8 cellular contexts compared by ENCODE assay signal in genomic region chr2:200962821-200963128, GRCh38. TPM values are rescaled to one million over a fixed set of nuclear protein-coding genes. Genes with fewer than 3 reads are reported as not detected.
DNase-seq lines count a peak whose midpoint lies in the region; ATAC-seq, FAIRE-seq and TF ChIP-seq lines count a peak whose summit lies in the region.

No MANE protein-coding gene starts in this region.

- H2AK5ac ChIP-seq in neuronal stem cell (ENCODE audit: low read depth, low read length) = no peak overlapping the region

- H3K36me3 ChIP-seq in HEK293 (ENCODE audit: control insufficient read depth in 2 of 2, insufficient read depth in 1 of 2, low read length in 2 of 2) (peaks cover 23 to 26% of the 10 kb centered on the region in 2 experiments), PC-3 (ENCODE audit: low read depth, low read length) (peaks cover 23% of the 10 kb centered on the region), neuronal stem cell (replicated peaks in 1 of 2; ENCODE audit: control insufficient read depth in 2 of 2, insufficient read depth in 2 of 2, low read length in 2 of 2) (peaks cover 0 to 38% of the 10 kb centered on the region in 2 donors)

- H3K23ac ChIP-seq in neuronal stem cell (ENCODE audit: low read depth, low read length, poor library complexity) = no peak overlapping the region

- H3K79me1 ChIP-seq in neuronal stem cell (ENCODE audit: low read depth, low read length) = peaks cover 3% of the 10 kb centered on the region

- H2BK5ac ChIP-seq in neuronal stem cell (ENCODE audit: low read length) = peak overlapping the region; percentile 99

- POLR2A ChIA-PET in HEK293 (lab: Yijun Ruan, JAX) (interaction anchor here (0.5 to 1.9 kb wide), 8 partner anchors 12 to 195 kb away, joined by 3 to 11 read pairs (median 4); partner anchors contain the start of genes CFLAR, NIF3L1 and PPIL3), PC-3 (lab: Charles Lee; ENCODE audit: unreplicated experiment) (no interaction called here)

- no peak for FAIRE-seq in HTR-8/SVneo (lab: Jason Lieb, UNC)

- peaks cover 9% of the 10 kb centered on the region; the same call in 1 of the 2 replicates for H3K4me1 ChIP-seq in HEK293 (ENCODE audit: control insufficient read depth, insufficient read depth, low read length)
- peaks cover 50% of the 10 kb centered on the region for H3K4me1 ChIP-seq in PC-3 (ENCODE audit: insufficient read depth, low read length)
- H3K4me1 ChIP-seq in neuronal stem cell (ENCODE audit: control insufficient read depth in 2 of 2, insufficient read depth in 1 of 2, low read depth in 1 of 2, low read length in 2 of 2) = peaks cover 3 to 8% of the 10 kb centered on the region in 2 donors

- no peak for TF ChIP-seq CTCF in HEK293 (tag by site-specific recombination; IDR thresholded peaks at IDR 0.05)
- TF ChIP-seq CTCF in PC-3 (conservative IDR thresholded peaks at IDR 0.05; ENCODE audit: low read depth, low read length) = no peak

- H3K27me3 ChIP-seq in PC-3 (ENCODE audit: low read length) (no peaks in the 10 kb centered on the region), neuronal stem cell (ENCODE audit: control insufficient read depth in 3 of 3, insufficient read depth in 3 of 3, low read depth in 1 of 3, low read length in 3 of 3) (no peaks in the 10 kb centered on the region)

- peaks cover 28% of the 10 kb centered on the region for H4K20me1 ChIP-seq in PC-3 (ENCODE audit: low read length)

- no peak overlapping the region for H4K91ac ChIP-seq in neuronal stem cell (ENCODE audit: low read depth, low read length, poor library complexity)

- no peak overlapping the region for H2BK120ac ChIP-seq in neuronal stem cell (ENCODE audit: low read depth, low read length)

- peaks cover 73% of the 10 kb centered on the region for H3K79me2 ChIP-seq in PC-3 (ENCODE audit: low read length)

- no peak overlapping the region for H3K14ac ChIP-seq in neuronal stem cell (ENCODE audit: low read length)

- no peak overlapping the region for H2BK12ac ChIP-seq in neuronal stem cell (ENCODE audit: low read length)

- H3K9ac ChIP-seq in PC-3 (ENCODE audit: low read length) = peak overlapping the region; percentile 84
- no peak overlapping the region for H3K9ac ChIP-seq in neuronal stem cell (ENCODE audit: low read depth, low read length, poor library complexity)

- H3K4me3 ChIP-seq in HEK293 (ENCODE audit: low read depth, low read length) = peak overlapping the region; percentile 65
- H3K4me3 ChIP-seq in PC-3 (ENCODE audit: low read length) = peak overlapping the region; percentile 81
- peak overlapping the region; percentile 83 to 95 for H3K4me3 ChIP-seq in neuronal stem cell (ENCODE audit: low read length in 2 of 2)

- H3F3A ChIP-seq in PC-3 (ENCODE audit: low read length, unreplicated experiment) = no peaks in the 10 kb centered on the region

- intact Hi-C loops in PC-3 (cut with micrococcal nuclease) = loop anchor here (1.0 to 10.0 kb wide), 4 partner anchors 109 to 270 kb away; partner anchors contain the start of gene HYCC2

- no peak for TF ChIP-seq POLR2A in erythroblast (IDR thresholded peaks at IDR 0.05; ENCODE audit: low read length)

- no CpG with 5 or more reads among the region's 6 CpGs for WGBS in neuronal stem cell (ENCODE audit: extremely low coverage in 2 of 2, insufficient read length in 2 of 2, insufficient replicate concordance in 1 of 2), 2 donors

- H2BK15ac ChIP-seq in neuronal stem cell (ENCODE audit: low read length) = no peak overlapping the region

- no peaks in the 10 kb centered on the region for H3K9me3 ChIP-seq in HEK293 (ENCODE audit: control insufficient read depth, insufficient read depth, low read depth, low read length)
- H3K9me3 ChIP-seq in PC-3 (ENCODE audit: low read length) = no peaks in the 10 kb centered on the region
- no peaks in the 10 kb centered on the region for H3K9me3 ChIP-seq in neuronal stem cell (replicated peaks in 1 of 2; ENCODE audit: control insufficient read depth in 2 of 2, insufficient read depth in 1 of 2, low read depth in 1 of 2, low read length in 2 of 2)

- BruUV-seq in PC-3 (replicated peaks; lab: Mats Ljungman, UMichigan) = TSS peak; percentile 64

- H3K9me2 ChIP-seq in PC-3 (replicated peaks; ENCODE audit: low read length) = no peaks in the 10 kb centered on the region

- CTCF ChIA-PET in HEK293 (lab: Yijun Ruan, JAX) = interaction anchor here (0.6 to 4.3 kb wide), 14 partner anchors 9 to 215 kb away, joined by 3 to 49 read pairs (median 4); no protein-coding TSS in a partner anchor
- CTCF ChIA-PET in PC-3 (lab: Charles Lee) = interaction anchor here (2.7 kb wide), 1 partner anchor 106 kb away, joined by 12 read pairs; no protein-coding TSS in a partner anchor

- H2AFZ ChIP-seq in PC-3 (ENCODE audit: low read length) = peak overlapping the region; percentile 94
- H2AFZ ChIP-seq in neuronal stem cell (ENCODE audit: low read length) = peak overlapping the region; percentile 96

- peak overlapping the region; percentile 96 for H3K4me2 ChIP-seq in PC-3 (ENCODE audit: low read length)
- peak overlapping the region; percentile 87 for H3K4me2 ChIP-seq in neuronal stem cell (ENCODE audit: insufficient read depth, low read length, poor library complexity, severe bottlenecking)

- H3K4ac ChIP-seq in neuronal stem cell (ENCODE audit: low read length) = no peak overlapping the region

- H3K18ac ChIP-seq in neuronal stem cell (ENCODE audit: low read length) = no peak overlapping the region

- no peak overlapping the region for H4K8ac ChIP-seq in neuronal stem cell (ENCODE audit: low read depth, low read length)

- peak overlapping the region; percentile 94 for H3K27ac ChIP-seq in HEK293 (ENCODE audit: extremely low read depth, low read depth, low read length)
- H3K27ac ChIP-seq in PC-3 (ENCODE audit: low read length) = peak overlapping the region; percentile 58
- H3K27ac ChIP-seq in neuronal stem cell (replicated peaks; ENCODE audit: low read length) = peak overlapping the region; percentile 91

- DNase-seq in PC-3 (no peak), erythroblast (lab: John Stamatoyannopoulos, UW) (peak; percentile 87 to 88), neuronal stem cell (ENCODE audit: low spot score) (no peak), cerebellar nuclear complex (lab: John Stamatoyannopoulos, UW) (no peak), NCI-H2107 treated with DMSO at 0.1 percent for 48 hours (lab: John Stamatoyannopoulos, UW; ENCODE audit: unreplicated experiment) (no peak), HTR-8/SVneo (ENCODE audit: insufficient read length, low spot score) (no peak)

- ATAC-seq in GM18519 (IDR thresholded peaks at IDR 0.05; ENCODE audit: low FRiP score, unreplicated experiment) (peak; percentile 7), PC-3 (peak; percentile 4)

TF ChIP-seq in HEK293, 187 proteins besides CTCF, POLR2A, EP300 and RAD21:
- TF ChIP-seq ZNF555 (tag by site-specific recombination; conservative IDR thresholded peaks at IDR 0.05) (no peak), ZBTB1 (tag by site-specific recombination; IDR thresholded peaks at IDR 0.05) (no peak)

RNA-seq across cellular contexts. Expression of gene ORC2, which starts 0.7 kb away (rescaled TPM):
- 17.7 and 25.9 TPM in 2 replicates for total RNA-seq in PC-3 (2014; rRNA removed)
- 18.4 TPM for polyA plus RNA-seq in neuronal stem cell (2013, experiment 1 of 2)
- polyA plus RNA-seq in neuronal stem cell (2013, experiment 2 of 2) = 19.3 TPM

Comparison
In these comparisons a context has a peak if more than half of its experiments do, and no peak if none do; other contexts are left out.
1. DNase-seq: peak in erythroblast (2 of 2); none in PC-3 (single experiment), neuronal stem cell (single experiment), cerebellar nuclear complex (0 of 2), NCI-H2107 treated with DMSO at 0.1 percent for 48 hours (single experiment) and HTR-8/SVneo (single experiment).
2. Peak in every context shown above with its lines, with median percentiles within 50 percentile points of each other: H3K27ac ChIP-seq and H3K4me3 ChIP-seq.